22 cellular contexts compared by ENCODE assay signal in the genomic region with DNA sequence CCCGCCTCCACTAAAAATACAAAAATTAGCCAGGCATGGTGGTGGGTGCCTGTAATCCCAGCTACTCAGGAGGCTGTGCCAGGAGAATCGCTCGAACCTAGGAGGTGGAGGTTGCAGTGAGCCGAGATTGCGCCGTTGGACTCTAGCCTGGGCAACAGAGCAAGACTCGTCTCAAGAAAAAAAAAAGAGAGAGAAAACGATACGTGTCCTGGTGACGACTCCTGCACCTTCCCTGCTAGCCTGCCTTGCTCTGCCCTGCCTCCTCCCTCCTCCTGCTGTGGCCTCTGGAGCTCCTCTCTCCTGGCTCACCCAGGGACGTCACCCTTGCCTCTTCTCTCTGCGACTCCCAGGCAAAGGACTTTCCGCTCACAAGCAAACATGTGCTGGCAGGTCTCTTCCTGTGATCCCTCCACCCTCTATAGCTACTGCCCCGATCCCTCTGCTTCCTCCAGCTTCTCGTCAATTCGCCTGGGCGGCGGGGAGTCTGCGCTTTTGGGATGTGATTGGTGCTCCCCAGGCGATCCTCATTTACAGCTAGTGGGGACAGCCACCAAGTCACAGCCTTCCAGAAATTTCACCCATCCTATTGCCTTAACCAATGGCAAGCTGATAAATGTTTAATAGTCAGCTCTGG.
"Had no signal": no experiment of that assay in that cellular context is flagged by ENCODE, and none has a peak within 500 bp of the region (broad histone marks: within the 10 kb centered on the region; RNA-seq: fewer than 3 reads in every experiment).

No MANE protein-coding gene starts in this region.

- H3K4me1 ChIP-seq: adrenal gland, upper lobe of right lung had no signal

- H3K4me3 ChIP-seq: adrenal gland, esophagus squamous epithelium, heart right ventricle, lung, thyroid gland, upper lobe of right lung had no signal

- H3K9me3 ChIP-seq: adrenal gland, esophagus squamous epithelium, heart right ventricle, thyroid gland, upper lobe of right lung had no signal

- H3K27ac ChIP-seq: adrenal gland, esophagus squamous epithelium, heart right ventricle, thyroid gland, upper lobe of right lung had no signal

- FAIRE-seq: astrocyte, colon, endothelial cell of umbilical vein had no signal

- H3K36me3 ChIP-seq: adrenal gland, esophagus squamous epithelium, heart right ventricle, thyroid gland, upper lobe of right lung had no signal

- H3K27me3 ChIP-seq: adrenal gland, thyroid gland had no signal

- ATAC-seq: activated T-cell treated with anti-CD3 and anti-CD28 coated beads, Interleukin-2, amount 50 U/mL, for 4 hours; naive thymus-derived CD4-positive, alpha-beta T cell; upper lobe of right lung had no signal

- DNase-seq: activated B cell treated with CpG ODN at 0.5 μM for 24 hours; activated CD4-positive, alpha-beta T cell treated with anti-CD3 and anti-CD28 coated beads for 36 hours; activated CD4-positive, alpha-beta T cell treated with anti-CD3 and anti-CD28 coated beads, Interleukin-2, amount 50 U/mL, for 4 hours; activated CD8-positive, alpha-beta memory T cell treated with anti-CD3 and anti-CD28 coated beads, Interleukin-2, amount 50 U/mL, for 48 hours; activated naive CD4-positive, alpha-beta T cell; activated T-cell treated with anti-CD3 and anti-CD28 coated beads, Interleukin-2, amount 50 U/mL, for 4 hours; adrenal gland; effector memory CD4-positive, alpha-beta T cell; esophagus squamous epithelium; heart right ventricle; islet precursor cell; naive thymus-derived CD4-positive, alpha-beta T cell; retina; stimulated activated CD4-positive, alpha-beta T cell treated with anti-CD3 and anti-CD28 coated beads, Interleukin-1b, Interleukin-23, amount 100 ng/mL, for 48 hours; substantia nigra; T1000; thyroid gland; upper lobe of right lung had no signal
